10 cellular contexts compared by ENCODE assay signal in genomic region chr3:129603561-129603942, GRCh38. TPM values are rescaled to one million over a fixed set of nuclear protein-coding genes. Genes with fewer than 3 reads are reported as not detected.
A peak's percentile ranks its signal among the peaks of the same experiment; 100 is the strongest.
DNase-seq lines count a peak whose midpoint lies in the region; ATAC-seq, FAIRE-seq and TF ChIP-seq lines count a peak whose summit lies in the region.
"Had no signal": no experiment of that assay in that cellular context is flagged by ENCODE, and none has a peak within 500 bp of the region (broad histone marks: within the 10 kb centered on the region; RNA-seq: fewer than 3 reads in every experiment).

No MANE protein-coding gene starts in this region.

- POLR2A ChIA-PET in A549 (lab: Yijun Ruan, JAX) = no interaction called here
- POLR2A ChIA-PET in activated CD4-positive, alpha-beta memory T cell treated with anti-CD3 and anti-CD28 coated beads, Interleukin-2, amount 10 ng/mL, durations not matched to agents 7 days and 5 days (lab: Charles Lee) = interaction anchor here (1.7 kb wide), 1 partner anchor 9 kb away, joined by 6 read pairs; no protein-coding TSS in a partner anchor

- peak overlapping the region; percentile 89 for H3K4me3 ChIP-seq in A549

- no peak for TF ChIP-seq POLR2A in A549 (IDR thresholded peaks at IDR 0.05; ENCODE audit: low read length)

- peak overlapping the region; percentile 86 for H3K4me2 ChIP-seq in A549

- no peaks in the 10 kb centered on the region for H3K9me3 Mint-ChIP-seq in effector memory CD8-positive, alpha-beta T cell
- no peaks in the 10 kb centered on the region for H3K9me3 Mint-ChIP-seq in nephron progenitor cell
- no peaks in the 10 kb centered on the region for H3K9me3 Mint-ChIP-seq in activated CD4-positive, alpha-beta memory T cell treated with anti-CD3 and anti-CD28 coated beads, Interleukin-2, amount 10 ng/mL, durations not matched to agents 7 days and 5 days
- H3K9me3 Mint-ChIP-seq: activated T-cell treated with anti-CD3 and anti-CD28 coated beads, Interleukin-2, amount 50 U/mL, for 24 hours had no signal

- H3K4me1 ChIP-seq in A549 = peaks cover 69% of the 10 kb centered on the region

- peaks cover 55 to 69% of the 10 kb centered on the region in 2 donors for H3K4me1 Mint-ChIP-seq in effector memory CD8-positive, alpha-beta T cell (ENCODE audit: low read depth in 2 of 2)
- peaks cover 79% of the 10 kb centered on the region for H3K4me1 Mint-ChIP-seq in nephron progenitor cell
- peaks cover 15% of the 10 kb centered on the region for H3K4me1 Mint-ChIP-seq in activated CD4-positive, alpha-beta memory T cell treated with anti-CD3 and anti-CD28 coated beads, Interleukin-2, amount 10 ng/mL, durations not matched to agents 7 days and 5 days

- FAIRE-seq in A549 (lab: Jason Lieb, UNC) = no peak

- CTCF ChIA-PET in A549 (lab: Yijun Ruan, JAX) = interaction anchor here (0.5 kb wide), 1 partner anchor 10 kb away, joined by 3 read pairs; no protein-coding TSS in a partner anchor
- CTCF ChIA-PET in activated CD4-positive, alpha-beta memory T cell treated with anti-CD3 and anti-CD28 coated beads, Interleukin-2, amount 10 ng/mL, durations not matched to agents 7 days and 5 days (lab: Charles Lee) = no interaction called here

- no peaks in the 10 kb centered on the region for H3K27me3 Mint-ChIP-seq in effector memory CD8-positive, alpha-beta T cell
- H3K27me3 Mint-ChIP-seq in nephron progenitor cell (ENCODE audit: low read depth, poor library complexity) = peaks cover 40% of the 10 kb centered on the region
- peaks cover 67% of the 10 kb centered on the region for H3K27me3 Mint-ChIP-seq in activated CD4-positive, alpha-beta memory T cell treated with anti-CD3 and anti-CD28 coated beads, Interleukin-2, amount 10 ng/mL, durations not matched to agents 7 days and 5 days

- no peak for TF ChIP-seq CTCF in A549 (IDR thresholded peaks at IDR 0.05)
- no peak for TF ChIP-seq CTCF in nephron progenitor cell (IDR thresholded peaks at IDR 0.05)

- H3K27ac Mint-ChIP-seq in effector memory CD8-positive, alpha-beta T cell = peak overlapping the region; percentile 71 to 77
- no peak overlapping the region for H3K27ac Mint-ChIP-seq in nephron progenitor cell
- H3K27ac Mint-ChIP-seq in activated CD4-positive, alpha-beta memory T cell treated with anti-CD3 and anti-CD28 coated beads, Interleukin-2, amount 10 ng/mL, durations not matched to agents 7 days and 5 days = no peak overlapping the region

- 55% methylated on average over 7 of the region's 7 CpGs for WGBS in A549 (ENCODE audit: missing lambda C conversion rate)

- DNase-seq in A549 (ENCODE audit: low read depth in 1 of 2, low spot score in 1 of 2) = no peak
- peak; percentile 36 for DNase-seq in NAMALWA (ENCODE audit: low spot score)
- no peak for DNase-seq in effector memory CD8-positive, alpha-beta T cell
- DNase-seq in nephron progenitor cell = no peak
- DNase-seq in NCI-H2081 (lab: John Stamatoyannopoulos, UW) = no peak
- DNase-seq in DMS53 treated with DMSO at 0.1 percent for 48 hours (lab: John Stamatoyannopoulos, UW; ENCODE audit: unreplicated experiment) = no peak
- DNase-seq in dedifferentiated amniotic fluid mesenchymal stem cell (ENCODE audit: extremely low spot score) = no peak
- no peak for DNase-seq in activated CD4-positive, alpha-beta memory T cell treated with anti-CD3 and anti-CD28 coated beads, Interleukin-2, amount 10 ng/mL, durations not matched to agents 7 days and 5 days
- DNase-seq: activated T-cell treated with anti-CD3 and anti-CD28 coated beads, Interleukin-2, amount 50 U/mL, for 24 hours; NCI-H1105 treated with DMSO at 0.1 percent for 48 hours had no signal

- no peak for TF ChIP-seq EP300 in A549 (IDR thresholded peaks at IDR 0.05)

- H3K27ac ChIP-seq in A549 = peak overlapping the region; percentile 62 to 97

- H3K36me3 Mint-ChIP-seq in effector memory CD8-positive, alpha-beta T cell (ENCODE audit: insufficient read depth) = peaks cover 14% of the 10 kb centered on the region
- no peaks in the 10 kb centered on the region for H3K36me3 Mint-ChIP-seq in nephron progenitor cell (ENCODE audit: low read depth)
- peaks cover 2% of the 10 kb centered on the region for H3K36me3 Mint-ChIP-seq in activated CD4-positive, alpha-beta memory T cell treated with anti-CD3 and anti-CD28 coated beads, Interleukin-2, amount 10 ng/mL, durations not matched to agents 7 days and 5 days (ENCODE audit: low read depth)

- TF ChIP-seq RAD21 in A549 (conservative IDR thresholded peaks at IDR 0.05 in 1 of 2, IDR thresholded peaks at IDR 0.05 in 1 of 2) = no peak

- peak overlapping the region; percentile 91 to 92 for H3K4me3 Mint-ChIP-seq in effector memory CD8-positive, alpha-beta T cell
- H3K4me3 Mint-ChIP-seq in nephron progenitor cell = peak overlapping the region; percentile 93
- no peak overlapping the region for H3K4me3 Mint-ChIP-seq in activated CD4-positive, alpha-beta memory T cell treated with anti-CD3 and anti-CD28 coated beads, Interleukin-2, amount 10 ng/mL, durations not matched to agents 7 days and 5 days
- H3K4me3 Mint-ChIP-seq: activated T-cell treated with anti-CD3 and anti-CD28 coated beads, Interleukin-2, amount 50 U/mL, for 24 hours had no signal

- no peak for ATAC-seq in A549
- no peak for ATAC-seq in effector memory CD8-positive, alpha-beta T cell (replicated peaks)

- no peaks in the 10 kb centered on the region for H3K9me3 ChIP-seq in A549

TF ChIP-seq in A549, 52 proteins besides CTCF, POLR2A, EP300 and RAD21:
- TF ChIP-seq TFCP2L1 (CRISPR knock-in tag; IDR thresholded peaks at IDR 0.05) (no peak), RCOR1 (IDR thresholded peaks at IDR 0.05; ENCODE audit: low read depth, low read length) (no peak), HEYL (CRISPR knock-in tag; IDR thresholded peaks at IDR 0.05) (no peak)

RNA-seq across cellular contexts. Expression of gene PLXND1, which starts 2.9 kb away (rescaled TPM):
- 26.8 and 49.3 TPM in 2 replicates for polyA plus RNA-seq in A549 (2011; rRNA removed)
- polyA plus RNA-seq in A549 (2012; cell fraction: cytosol; rRNA removed) = 37.6 and 41.4 TPM in 2 replicates
- 133 and 136 TPM in 2 replicates for polyA plus RNA-seq in A549 (2012; cell fraction: nucleus; rRNA removed)
- 47.2 to 72.6 TPM (median 58.6 TPM) in 3 replicates for polyA plus RNA-seq in A549 (2017; fragmentation: RNase III; extraction: RNeasy Plus Mini Kit Qiagen cat#74134 plus additional on column Dnase treatment)
- polyA minus RNA-seq in A549 (2011; rRNA and poly(A)+ RNA removed) = 49.8 and 54.9 TPM in 2 replicates
- 10 to 100 TPM; 13.4 to 18.0 TPM for total RNA-seq in activated CD4-positive, alpha-beta memory T cell treated with anti-CD3 and anti-CD28 coated beads, Interleukin-2, amount 10 ng/mL, durations not matched to agents 7 days and 5 days

Comparison
In these comparisons a context has a peak if more than half of its experiments do, and no peak if none do; other contexts are left out.
1. H3K27ac Mint-ChIP-seq: peak in effector memory CD8-positive, alpha-beta T cell (2 of 2); none in nephron progenitor cell (single experiment) and activated CD4-positive, alpha-beta memory T cell treated with anti-CD3 and anti-CD28 coated beads, Interleukin-2, amount 10 ng/mL, durations not matched to agents 7 days and 5 days (single experiment).